ENCODE assay signal across 10 cellular contexts in genomic region chrX:40973619-40974018, GRCh38.
"Had no signal": no experiment of that assay in that cellular context is flagged by ENCODE, and none has a peak within 500 bp of the region (broad histone marks: within the 10 kb centered on the region; RNA-seq: fewer than 3 reads in every experiment).

No MANE protein-coding gene starts in this region.

- H3K27ac Mint-ChIP-seq: HFFc6, IgD-negative memory B cell had no signal

- FAIRE-seq: H1, H54, HepG2 had no signal

- H3K9ac ChIP-seq: GM23248 had no signal

- H3K4me3 Mint-ChIP-seq: H9, HFFc6, IgD-negative memory B cell had no signal

- DNase-seq: GM23248, H9, HCEC 1CT, HFFc6, KBM-7 had no signal

- H3K4me3 ChIP-seq: GM23248 had no signal

- H2AFZ ChIP-seq: GM23248 had no signal

- H3K27ac ChIP-seq: GM23248, HL-60 had no signal
